In genomic region chr16:50547340-50547865, GRCh38 we compare ENCODE assay signal across 1 cellular context.
A peak's percentile ranks its signal among the peaks of the same experiment; 100 is the strongest.
TF ChIP-seq lines count a peak whose summit lies in the region.

No MANE protein-coding gene starts in this region.

TF ChIP-seq in HepG2, 621 proteins besides CTCF, POLR2A, EP300 and RAD21 (continued from another document and continues in another):
- TF ChIP-seq DMTF1 (CRISPR knock-in tag; IDR thresholded peaks at IDR 0.05) (no peak), MEF2D (CRISPR knock-in tag; IDR thresholded peaks at IDR 0.05) (peak; percentile 75; the same call in 1 of the 2 replicates), ZBTB20 (CRISPR knock-in tag; IDR thresholded peaks at IDR 0.05; ENCODE audit: borderline replicate concordance, low read depth) (no peak), MZF1 (CRISPR knock-in tag; IDR thresholded peaks at IDR 0.05; ENCODE audit: borderline replicate concordance) (no peak), ZNF674 (CRISPR knock-in tag; IDR thresholded peaks at IDR 0.05; ENCODE audit: low read depth) (no peak), ZNF891 (CRISPR knock-in tag; IDR thresholded peaks at IDR 0.05) (0 out of 2 replicates have a peak, but pooled peaks have one; percentile 27), TOE1 (CRISPR knock-in tag; IDR thresholded peaks at IDR 0.05) (no peak), ZBTB46 (CRISPR knock-in tag; IDR thresholded peaks at IDR 0.05; ENCODE audit: borderline replicate concordance) (peak; percentile 100), ZNF878 (CRISPR knock-in tag; IDR thresholded peaks at IDR 0.05) (no peak; the same call in 1 of the 2 replicates), GMEB2 (CRISPR knock-in tag; IDR thresholded peaks at IDR 0.05; ENCODE audit: low read depth) (peak; percentile 38; the same call in 1 of the 2 replicates), ZNF552 (CRISPR knock-in tag; IDR thresholded peaks at IDR 0.05; ENCODE audit: borderline replicate concordance) (no peak; the same call in 1 of the 2 replicates), GLMP (CRISPR knock-in tag; IDR thresholded peaks at IDR 0.05; ENCODE audit: borderline replicate concordance) (no peak), ZNF770 (CRISPR knock-in tag; IDR thresholded peaks at IDR 0.05) (0 out of 2 replicates have a peak, but pooled peaks have one; percentile 8), SIX4 (CRISPR knock-in tag; IDR thresholded peaks at IDR 0.05) (peak; percentile 39), ESRRA (CRISPR knock-in tag; IDR thresholded peaks at IDR 0.05; ENCODE audit: low read depth) (no peak), E2F1 (CRISPR knock-in tag; IDR thresholded peaks at IDR 0.05) (peak; percentile 38; the same call in 1 of the 2 replicates), POGK (CRISPR knock-in tag; conservative IDR thresholded peaks at IDR 0.05) (0 out of 2 replicates have a peak, but pooled peaks have one; percentile 55), TCF7 (IDR thresholded peaks at IDR 0.05; ENCODE audit: low read depth) (peak; percentile 100), ZBTB3 (CRISPR knock-in tag; IDR thresholded peaks at IDR 0.05; ENCODE audit: borderline replicate concordance, low read depth) (peak; percentile 84; the same call in 1 of the 2 replicates), ZNF264 (CRISPR knock-in tag; IDR thresholded peaks at IDR 0.05) (0 out of 2 replicates have a peak, but pooled peaks have one; percentile 15), ZC3H4 (CRISPR knock-in tag; IDR thresholded peaks at IDR 0.05; ENCODE audit: borderline replicate concordance) (peak; percentile 93; the same call in 1 of the 2 replicates), ZNF678 (CRISPR knock-in tag; IDR thresholded peaks at IDR 0.05) (no peak), ZBTB40 (IDR thresholded peaks at IDR 0.05) (no peak), ZBTB40 (CRISPR knock-in tag; IDR thresholded peaks at IDR 0.05) (no peak), THAP11 (CRISPR knock-in tag; IDR thresholded peaks at IDR 0.05) (no peak), FLYWCH1 (CRISPR knock-in tag; IDR thresholded peaks at IDR 0.05) (no peak), ZNF704 (CRISPR knock-in tag; IDR thresholded peaks at IDR 0.05; ENCODE audit: borderline replicate concordance) (no peak), ZNF775 (CRISPR knock-in tag; IDR thresholded peaks at IDR 0.05; ENCODE audit: borderline replicate concordance) (no peak)
